ENCODE assay signal across 8 cellular contexts in the genomic region with DNA sequence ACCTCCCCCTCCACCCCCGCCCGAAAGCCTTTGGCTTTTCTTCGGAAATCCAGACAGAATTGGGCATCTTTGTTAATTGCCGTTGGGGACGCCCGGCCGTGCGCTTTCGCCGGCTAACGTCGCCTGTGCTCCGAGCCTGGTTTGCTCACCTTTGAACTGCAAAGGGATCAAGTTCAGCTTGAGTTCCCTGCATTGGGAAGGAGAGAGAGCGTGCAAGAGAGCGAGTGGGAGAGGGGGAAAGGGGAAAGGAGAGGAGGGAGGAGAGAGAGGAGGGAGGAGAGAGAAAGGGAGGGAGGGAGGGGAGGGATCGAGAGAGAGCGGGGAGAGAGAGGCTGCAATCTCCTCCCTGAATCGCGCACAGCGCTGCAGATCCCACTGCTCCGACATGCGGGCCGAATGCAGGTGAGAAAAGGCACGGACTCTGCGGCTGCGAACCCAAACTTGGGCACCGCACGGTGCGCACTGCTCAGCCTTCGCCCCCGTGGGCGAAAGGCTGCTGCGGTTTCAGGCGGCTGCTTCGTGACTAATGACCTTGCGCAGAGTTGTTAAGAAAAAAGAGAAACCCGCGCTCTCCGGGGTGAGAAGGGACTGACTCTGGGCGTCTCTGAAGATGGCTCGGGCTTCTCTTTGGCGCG. TPM values are rescaled to one million over a fixed set of nuclear protein-coding genes. Genes with fewer than 3 reads are reported as not detected.
DNase-seq lines count a peak whose midpoint lies in the region; ATAC-seq, FAIRE-seq and TF ChIP-seq lines count a peak whose summit lies in the region.

TSS of gene PCDH7 (plus strand) at position 349 of the 635 bp plus-strand sequence. CDS start 1,054 bp downstream, outside the sequence.

- no peak for DNase-seq in activated naive CD4-positive, alpha-beta T cell treated with Interleukin-2 at 50 U/mL for 16 hours
- DNase-seq in RWPE2 (ENCODE audit: low spot score) (no peak), endothelial cell of umbilical vein (ENCODE audit: low read depth, low spot score) (peak; percentile 61), lung microvascular endothelial cell (ENCODE audit: low read depth in 2 of 2) (peak; percentile 19 to 28), suprapubic skin (ENCODE audit: low spot score in 2 of 2) (no peak), NCI-H1436 (lab: John Stamatoyannopoulos, UW) (no peak), NCI-H2029 (lab: John Stamatoyannopoulos, UW) (no peak)

- dilution Hi-C loops in endothelial cell of umbilical vein (cut with MboI; ENCODE audit: extremely low pct_ligation_motif_present, low sequenced_read_pairs), result no loop called here

- peak within 1 kb of the TSS; percentile 87 for H2AFZ ChIP-seq in endothelial cell of umbilical vein (ENCODE audit: low read depth, low read length)

- peaks cover 43% of the 10 kb centered on the region for H3K79me2 ChIP-seq in endothelial cell of umbilical vein (ENCODE audit: control insufficient read depth, insufficient read depth, low read length)

- H3K4me1 ChIP-seq in RWPE2 (ENCODE audit: insufficient read depth, poor library complexity, severe bottlenecking) (peaks cover 6% of the 10 kb centered on the region), endothelial cell of umbilical vein (ENCODE audit: control insufficient read depth, extremely low read depth, insufficient read depth, low read length) (peaks cover 40% of the 10 kb centered on the region), suprapubic skin (peaks cover 61% of the 10 kb centered on the region)

- intact Hi-C loops in endothelial cell of umbilical vein (cut with micrococcal nuclease), result loop anchor here (1.0 kb wide), 3 partner anchors 8 to 143 kb away; no protein-coding TSS in a partner anchor

- no peaks in the 10 kb centered on the region for H4K20me1 ChIP-seq in endothelial cell of umbilical vein (replicated peaks; ENCODE audit: control insufficient read depth, extremely low read depth, insufficient read depth, low read length)

- H3K27me3 ChIP-seq in RWPE2 (ENCODE audit: insufficient read depth, poor library complexity, severe bottlenecking) (no peaks in the 10 kb centered on the region), endothelial cell of umbilical vein (ENCODE audit: control insufficient read depth in 2 of 2, insufficient read depth in 2 of 2, low read length in 2 of 2) (no peaks in the 10 kb centered on the region), suprapubic skin (peaks cover 44% of the 10 kb centered on the region)

- CTCF ChIA-PET in endothelial cell of umbilical vein (lab: Charles Lee), result interaction anchor here (1.1 to 2.7 kb wide), 5 partner anchors 33 to 645 kb away, joined by 3 to 29 read pairs (median 5); no protein-coding TSS in a partner anchor

- H3K9me1 ChIP-seq in endothelial cell of umbilical vein (replicated peaks; ENCODE audit: control insufficient read depth, extremely low read depth, insufficient read depth, low read length), result no peaks in the 10 kb centered on the region

- under 1% methylated on average over 35 of the region's 43 CpGs for WGBS in suprapubic skin

- H3K4me1 Mint-ChIP-seq in activated naive CD4-positive, alpha-beta T cell treated with anti-CD3 and anti-CD28 coated beads, Interleukin-2, amount 50 U/mL, for 24 hours, result peaks cover 46% of the 10 kb centered on the region

- H3K36me3 ChIP-seq in RWPE2 (ENCODE audit: low read depth) (no peaks in the 10 kb centered on the region), endothelial cell of umbilical vein (ENCODE audit: control insufficient read depth in 2 of 2, extremely low read depth in 1 of 2, insufficient read depth in 2 of 2, low read length in 2 of 2) (no peaks in the 10 kb centered on the region), suprapubic skin (no peaks in the 10 kb centered on the region)

- H3K9me3 Mint-ChIP-seq in activated naive CD4-positive, alpha-beta T cell treated with anti-CD3 and anti-CD28 coated beads, Interleukin-2, amount 50 U/mL, for 24 hours, result no peaks in the 10 kb centered on the region

- TF ChIP-seq CTCF in RWPE2 (IDR thresholded peaks at IDR 0.05; ENCODE audit: poor library complexity, severe bottlenecking), result no peak
- no peak for TF ChIP-seq CTCF in endothelial cell of umbilical vein (IDR thresholded peaks at IDR 0.05; ENCODE audit: extremely low read depth in 1 of 2, insufficient read depth in 1 of 2, low read depth in 1 of 2, low read length in 2 of 2)
- no peak for TF ChIP-seq CTCF in suprapubic skin (IDR thresholded peaks at IDR 0.05)

- TF ChIP-seq EP300 in suprapubic skin (IDR thresholded peaks at IDR 0.05), result no peak

- H3K4me3 ChIP-seq in RWPE2 (ENCODE audit: severe bottlenecking) (peak within 1 kb of the TSS; percentile 39), endothelial cell of umbilical vein (replicated peaks in 1 of 3; ENCODE audit: insufficient read depth in 1 of 3, low read depth in 1 of 3, low read length in 3 of 3) (peak within 1 kb of the TSS; percentile 34 to 53 (median 47)), suprapubic skin (peak within 1 kb of the TSS; percentile 74)

- H3K9me3 ChIP-seq in RWPE2 (ENCODE audit: severe bottlenecking) (no peaks in the 10 kb centered on the region), endothelial cell of umbilical vein (replicated peaks; ENCODE audit: control insufficient read depth, insufficient read depth, low read length) (no peaks in the 10 kb centered on the region), suprapubic skin (no peaks in the 10 kb centered on the region)

- no peaks in the 10 kb centered on the region for H3K36me3 Mint-ChIP-seq in activated naive CD4-positive, alpha-beta T cell treated with anti-CD3 and anti-CD28 coated beads, Interleukin-2, amount 50 U/mL, for 24 hours

- POLR2A ChIA-PET in endothelial cell of umbilical vein (lab: Charles Lee), result no interaction called here

- H3K27ac Mint-ChIP-seq in activated naive CD4-positive, alpha-beta T cell treated with anti-CD3 and anti-CD28 coated beads, Interleukin-2, amount 50 U/mL, for 24 hours, result no peak within 1 kb of the TSS

- peak within 1 kb of the TSS; percentile 84 for H3K4me2 ChIP-seq in endothelial cell of umbilical vein (ENCODE audit: insufficient read depth, low read length)

- H3K9ac ChIP-seq in endothelial cell of umbilical vein (replicated peaks; ENCODE audit: extremely low read depth, insufficient read depth, low read length), result peak within 1 kb of the TSS; percentile 62

- BruUV-seq in endothelial cell of umbilical vein (replicated peaks; lab: Mats Ljungman, UMichigan), result no TSS peak

- peaks cover 53% of the 10 kb centered on the region for H3K27me3 Mint-ChIP-seq in activated naive CD4-positive, alpha-beta T cell treated with anti-CD3 and anti-CD28 coated beads, Interleukin-2, amount 50 U/mL, for 24 hours

- H3K4me3 Mint-ChIP-seq in activated naive CD4-positive, alpha-beta T cell treated with anti-CD3 and anti-CD28 coated beads, Interleukin-2, amount 50 U/mL, for 24 hours, result peak within 1 kb of the TSS; percentile 79

- peak; percentile 50 for FAIRE-seq in endothelial cell of umbilical vein (lab: Jason Lieb, UNC)

- ATAC-seq in RWPE2 (ENCODE audit: low read depth), result peak; percentile 20

- H3K27ac ChIP-seq in RWPE2 (ENCODE audit: poor library complexity, severe bottlenecking) (peak within 1 kb of the TSS; percentile 75), endothelial cell of umbilical vein (ENCODE audit: insufficient read depth, low read depth, low read length) (peak within 1 kb of the TSS; percentile 57), suprapubic skin (peak within 1 kb of the TSS; percentile 65)

- peak; percentile 23 for TF ChIP-seq POLR2A in endothelial cell of umbilical vein (IDR thresholded peaks at IDR 0.05; ENCODE audit: low read depth, low read length)
- no peak for TF ChIP-seq POLR2A in suprapubic skin (IDR thresholded peaks at IDR 0.05)

TF ChIP-seq in endothelial cell of umbilical vein, 7 proteins besides CTCF, POLR2A, EP300 and RAD21:
- TF ChIP-seq FOS (IDR thresholded peaks at IDR 0.05; ENCODE audit: borderline replicate concordance, insufficient read depth, low read length) (peak; percentile 5), EZH2 (IDR thresholded peaks at IDR 0.05; ENCODE audit: borderline replicate concordance, low read depth, low read length, severe bottlenecking) (no peak), JUN (IDR thresholded peaks at IDR 0.05; ENCODE audit: borderline replicate concordance, insufficient read depth, insufficient read length, low read depth) (no peak), POLR2AphosphoS5 (IDR thresholded peaks at IDR 0.05; ENCODE audit: insufficient read depth, low read depth, low read length) (no peak)
- TF ChIP-seq, protein P1, sequence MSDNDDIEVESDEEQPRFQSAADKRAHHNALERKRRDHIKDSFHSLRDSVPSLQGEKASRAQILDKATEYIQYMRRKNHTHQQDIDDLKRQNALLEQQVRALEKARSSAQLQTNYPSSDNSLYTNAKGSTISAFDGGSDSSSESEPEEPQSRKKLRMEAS (IDR thresholded peaks at IDR 0.05; ENCODE audit: insufficient read depth, insufficient read length), result no peak
TF ChIP-seq in endothelial cell of umbilical vein: peak in this region for 1.

RNA-seq across cellular contexts. Expression of gene PCDH7, which starts in this region (rescaled TPM):
- total RNA-seq in endothelial cell of umbilical vein (16.6 and 21.0 TPM in 2 replicates), lung microvascular endothelial cell (0.20 and 0.22 TPM in 2 replicates), suprapubic skin (10 to 100 TPM; 38.1 to 70.0 (median 44.0) TPM)
- polyA plus RNA-seq in endothelial cell of umbilical vein, result 9.5 and 11.1 TPM in 2 replicates
- 10.1 and 10.3 TPM in 2 replicates for polyA plus RNA-seq in endothelial cell of umbilical vein (2011; cell fraction: cytosol; rRNA removed)
- 13.6 and 13.7 TPM in 2 replicates for polyA plus RNA-seq in endothelial cell of umbilical vein (2011; cell fraction: nucleus; rRNA removed)
- polyA plus RNA-seq in endothelial cell of umbilical vein (2012), result 2.9 and 6.6 TPM in 2 replicates
- 33.1 and 35.9 TPM in 2 replicates for polyA minus RNA-seq in endothelial cell of umbilical vein
- polyA minus RNA-seq in endothelial cell of umbilical vein (2011; cell fraction: cytosol; rRNA and poly(A)+ RNA removed), result 13.4 TPM
- polyA minus RNA-seq in endothelial cell of umbilical vein (2011; cell fraction: nucleus; rRNA and poly(A)+ RNA removed), result 61.7 and 67.5 TPM in 2 replicates

Comparison
In these comparisons a context has a peak if more than half of its experiments do, and no peak if none do; other contexts are left out.
1. RNA of gene PCDH7 (total RNA-seq): 38.1 to 70.0 TPM in suprapubic skin and 16.6 to 21.0 TPM in endothelial cell of umbilical vein; 0.20 to 0.22 TPM in lung microvascular endothelial cell; every median in the first group is over 10 times any median in the second.
2. Peak in DNase-seq in lung microvascular endothelial cell; RNA of the gene not detected or under 1 TPM.
3. Peak in every context shown above with its lines, with median percentiles within 50 percentile points of each other: H3K27ac ChIP-seq and H3K4me3 ChIP-seq.